ENCODE assay signal across 17 cellular contexts in genomic region chr7:74672343-74672915, GRCh38. TPM values are rescaled to one million over a fixed set of nuclear protein-coding genes. Genes with fewer than 3 reads are reported as not detected.
DNase-seq lines count a peak whose midpoint lies in the region; ATAC-seq and TF ChIP-seq lines count a peak whose summit lies in the region.
"Had no signal": no experiment of that assay in that cellular context is flagged by ENCODE, and none has a peak within 500 bp of the region (broad histone marks: within the 10 kb centered on the region; RNA-seq: fewer than 3 reads in every experiment).

No MANE protein-coding gene starts in this region.

- intact Hi-C loops in activated B cell treated with CpG ODN at 0.5 μM for 24 hours (cut with micrococcal nuclease) (no loop called here), left ventricle myocardium superior (cut with micrococcal nuclease) (no loop called here), sigmoid colon (cut with DNase I) (no loop called here)

- no peak overlapping the region for H3K27ac ChIP-seq in H9 (ENCODE audit: insufficient read length, low read depth, low read length)
- H3K27ac ChIP-seq in sigmoid colon = peak overlapping the region in 3 of 4 donors; percentile 2 to 48 (median 39)

- H3K9ac ChIP-seq in H9 (ENCODE audit: extremely low read depth, insufficient read length, low read length) = no peak overlapping the region

- H2AK5ac ChIP-seq in H9 (ENCODE audit: insufficient read length, low read length) = no peak overlapping the region

- CTCF ChIA-PET in activated B cell treated with CpG ODN at 0.5 μM for 24 hours (lab: Charles Lee) = no interaction called here

- no peak overlapping the region for H3K56ac ChIP-seq in H9 (ENCODE audit: insufficient read length, low read depth, low read length)

- H3K36me3 ChIP-seq in sigmoid colon = peaks cover 0 to 7% (median 0%) of the 10 kb centered on the region in 4 donors

- no peak overlapping the region for H3K4ac ChIP-seq in H9 (ENCODE audit: low read depth, low read length)

- no peak overlapping the region for H3K4me2 ChIP-seq in H9 (ENCODE audit: insufficient read depth, insufficient read length, low read length)

- peaks cover 44% of the 10 kb centered on the region; the same call in 1 of the 2 replicates for H3K79me2 ChIP-seq in H9 (ENCODE audit: insufficient read depth, low read length)

- no peak overlapping the region for H2BK12ac ChIP-seq in H9 (ENCODE audit: insufficient read length, low read depth, low read length)

- no peak overlapping the region for H2BK120ac ChIP-seq in H9 (ENCODE audit: low read depth, low read length, poor library complexity, severe bottlenecking)

- peaks cover 4% of the 10 kb centered on the region for H3K79me1 ChIP-seq in H9 (ENCODE audit: insufficient read depth, low read depth, low read length, poor library complexity, severe bottlenecking)

- no peaks in the 10 kb centered on the region for H4K20me1 ChIP-seq in H9 (ENCODE audit: control insufficient read depth, insufficient read depth, insufficient read length)

- H3K9me3 Mint-ChIP-seq in H9 (no peaks in the 10 kb centered on the region), activated B cell treated with CpG ODN at 0.5 μM for 24 hours (no peaks in the 10 kb centered on the region)
- H3K9me3 Mint-ChIP-seq: activated naive CD8-positive, alpha-beta T cell treated with anti-CD3 and anti-CD28 coated beads for 36 hours; nephron had no signal

- no peak overlapping the region for H2AFZ ChIP-seq in H9 (ENCODE audit: low read length)

- H3K14ac ChIP-seq in H9 (ENCODE audit: insufficient read depth, low read length) = no peak overlapping the region

- H3K36me3 Mint-ChIP-seq in H9 (ENCODE audit: insufficient read depth in 1 of 3, low read depth in 3 of 3) (peaks cover 6 to 68% (median 44%) of the 10 kb centered on the region in 3 experiments; a peak in 6 of 7 replicates), activated B cell treated with CpG ODN at 0.5 μM for 24 hours (ENCODE audit: low read depth) (peaks cover 35% of the 10 kb centered on the region)

- no peak overlapping the region for H2BK5ac ChIP-seq in H9 (ENCODE audit: insufficient read length, low read length)

- TF ChIP-seq CTCF in H9 (conservative IDR thresholded peaks at IDR 0.05) (no peak), activated B cell treated with CpG ODN at 0.5 μM for 24 hours (IDR thresholded peaks at IDR 0.05) (no peak), sigmoid colon (IDR thresholded peaks at IDR 0.05) (no peak)

- no peak for TF ChIP-seq EP300 in sigmoid colon (IDR thresholded peaks at IDR 0.05)

- H3K23me2 ChIP-seq in H9 (ENCODE audit: insufficient read length, low read depth, low read length, poor library complexity, severe bottlenecking) = no peaks in the 10 kb centered on the region

- no peak overlapping the region for H2BK15ac ChIP-seq in H9 (ENCODE audit: low read depth, low read length)

- no peak for TF ChIP-seq POLR2A in sigmoid colon (IDR thresholded peaks at IDR 0.05)

- no peak overlapping the region for H2BK20ac ChIP-seq in H9 (ENCODE audit: low read depth, low read length, poor library complexity, severe bottlenecking)

- no peaks in the 10 kb centered on the region for H3K9me3 ChIP-seq in H9 (ENCODE audit: control insufficient read depth, low read depth, low read length)
- no peaks in the 10 kb centered on the region for H3K9me3 ChIP-seq in sigmoid colon
- H3K9me3 ChIP-seq: gastroesophageal sphincter, left lung had no signal

- no peak overlapping the region for H3K4me3 Mint-ChIP-seq in H9
- no peak overlapping the region for H3K4me3 Mint-ChIP-seq in activated B cell treated with CpG ODN at 0.5 μM for 24 hours
- H3K4me3 Mint-ChIP-seq: activated CD4-positive, alpha-beta T cell treated with anti-CD3 and anti-CD28 coated beads for 36 hours; activated naive CD8-positive, alpha-beta T cell treated with anti-CD3 and anti-CD28 coated beads for 36 hours; nephron had no signal

- no CpG with 5 or more reads among the region's 6 CpGs for WGBS in H9 (ENCODE audit: extremely low coverage, insufficient read length, low lambda C conversion rate)
- 83 to 86% methylated on average over 6 of the region's 6 CpGs for WGBS in sigmoid colon, 2 donors

- H3K27me3 Mint-ChIP-seq in H9 (ENCODE audit: low read depth) = no peaks in the 10 kb centered on the region
- H3K27me3 Mint-ChIP-seq in activated B cell treated with CpG ODN at 0.5 μM for 24 hours = no peaks in the 10 kb centered on the region
- H3K27me3 Mint-ChIP-seq: activated CD4-positive, alpha-beta T cell treated with anti-CD3 and anti-CD28 coated beads for 36 hours; activated naive CD8-positive, alpha-beta T cell treated with anti-CD3 and anti-CD28 coated beads for 36 hours had no signal

- no peaks in the 10 kb centered on the region for H3K27me3 ChIP-seq in H9 (ENCODE audit: insufficient read depth, low read length)
- no peaks in the 10 kb centered on the region for H3K27me3 ChIP-seq in sigmoid colon
- H3K27me3 ChIP-seq: gastroesophageal sphincter, left lung had no signal

- H3K4me1 Mint-ChIP-seq in H9 (peaks cover 13 to 19% of the 10 kb centered on the region in 2 experiments), activated B cell treated with CpG ODN at 0.5 μM for 24 hours (peaks cover 61% of the 10 kb centered on the region)

- H3K4me1 ChIP-seq in H9 (ENCODE audit: insufficient read depth, low read length) (no peaks in the 10 kb centered on the region), sigmoid colon (peaks cover 0 to 37% (median 19%) of the 10 kb centered on the region in 4 donors)

- no peak for DNase-seq in H9
- DNase-seq in activated B cell treated with CpG ODN at 0.5 μM for 24 hours = no peak
- no peak for DNase-seq in left ventricle myocardium superior
- DNase-seq in sigmoid colon = no peak
- no peak for DNase-seq in iPS-NIHi7 (ENCODE audit: extremely low spot score)
- DNase-seq: activated CD4-positive, alpha-beta T cell treated with anti-CD3 and anti-CD28 coated beads for 36 hours; activated naive CD8-positive, alpha-beta T cell treated with anti-CD3 and anti-CD28 coated beads for 36 hours; AML-193; GF-D8; left lung; NCI-H187; NK-92 treated with Interleukin-12 subunit alpha and Interleukin-12 subunit beta, amount 100 ng/mL, for 24 hours; stimulated activated CD4-positive, alpha-beta T cell treated with anti-CD3 and anti-CD28 coated beads, Interleukin-1b, Interleukin-23, amount 100 ng/mL, for 48 hours had no signal

- POLR2A ChIA-PET in activated B cell treated with CpG ODN at 0.5 μM for 24 hours (lab: Charles Lee) = interaction anchor here (0.8 kb wide), 1 partner anchor 10 kb away, joined by 3 read pairs; no protein-coding TSS in a partner anchor

- no peak overlapping the region for H3K23ac ChIP-seq in H9 (ENCODE audit: insufficient read length, low read depth, low read length)

- H3K27ac Mint-ChIP-seq in H9 (peak overlapping the region in 2 of 3 experiments; percentile 44 to 52; a peak in 3 of 7 replicates), activated B cell treated with CpG ODN at 0.5 μM for 24 hours (peak overlapping the region; percentile 50)
- H3K27ac Mint-ChIP-seq: activated naive CD8-positive, alpha-beta T cell treated with anti-CD3 and anti-CD28 coated beads for 36 hours had no signal

- no peak overlapping the region for H4K5ac ChIP-seq in H9 (ENCODE audit: insufficient read length, low read depth, low read length)

- H4K8ac ChIP-seq in H9 (replicated peaks; ENCODE audit: insufficient read length, low read depth, low read length) = no peak overlapping the region

- H4K91ac ChIP-seq in H9 (ENCODE audit: insufficient read length, low read depth, low read length) = no peak overlapping the region

- ATAC-seq in activated B cell treated with CpG ODN at 0.5 μM for 24 hours (ENCODE audit: low read depth) (no peak), left ventricle myocardium superior (peak; percentile 45), SK-N-SH treated with all-trans-retinoic acid at 6 μM for 48 hours (no peak), HG03521 (IDR thresholded peaks at IDR 0.05; ENCODE audit: unreplicated experiment) (no peak)
- ATAC-seq: activated CD4-positive, alpha-beta T cell treated with anti-CD3 and anti-CD28 coated beads for 36 hours; gastroesophageal sphincter; left lung had no signal

- no peak overlapping the region for H3K4me3 ChIP-seq in sigmoid colon
- H3K4me3 ChIP-seq: gastroesophageal sphincter, left lung had no signal

- no peak overlapping the region for H3T11ph ChIP-seq in H9 (ENCODE audit: low read length)

- no peak overlapping the region for H3K18ac ChIP-seq in H9 (ENCODE audit: insufficient read length, low read depth, low read length)

TF ChIP-seq in SK-N-SH treated with all-trans-retinoic acid at 6 μM for 48 hours, 23 proteins besides CTCF, POLR2A, EP300 and RAD21 (continues in another document):
- no peak for TF ChIP-seq ZNF70 (CRISPR knock-in tag; IDR thresholded peaks at IDR 0.05)
- no peak for TF ChIP-seq PPARA (CRISPR knock-in tag; IDR thresholded peaks at IDR 0.05; ENCODE audit: borderline replicate concordance)
- no peak for TF ChIP-seq ESRRG (CRISPR knock-in tag; IDR thresholded peaks at IDR 0.05)
- TF ChIP-seq RARB (CRISPR knock-in tag; IDR thresholded peaks at IDR 0.05) = no peak
- TF ChIP-seq POU6F1 (CRISPR knock-in tag; IDR thresholded peaks at IDR 0.05; ENCODE audit: borderline replicate concordance, low read depth) = no peak
- no peak for TF ChIP-seq BACH2 (CRISPR knock-in tag; IDR thresholded peaks at IDR 0.05; ENCODE audit: borderline replicate concordance)
- no peak for TF ChIP-seq GLIS3 (CRISPR knock-in tag; IDR thresholded peaks at IDR 0.05)

RNA-seq across cellular contexts. Expression of gene GTF2I, which starts 14.9 kb away (rescaled TPM):
- 345 and 357 TPM in 2 replicates for total RNA-seq in H9 (2021)
- 266 and 299 TPM in 2 replicates for total RNA-seq in activated B cell treated with CpG ODN at 0.5 μM for 24 hours
- total RNA-seq in left ventricle myocardium superior = 134 TPM
- 100 to 1,000 TPM; 113 to 181 (median 142) TPM for total RNA-seq in sigmoid colon
- 10 to 100 TPM in 2 of 3 donors, 1 to 10 TPM in 1; 9.6 to 40.0 (median 26.4) TPM for polyA plus RNA-seq in sigmoid colon
